9 cellular contexts compared by ENCODE assay signal in genomic region chr1:66980745-66981367, GRCh38. TPM values are rescaled to one million over a fixed set of nuclear protein-coding genes. Genes with fewer than 3 reads are reported as not detected.
DNase-seq lines count a peak whose midpoint lies in the region; TF ChIP-seq lines count a peak whose summit lies in the region.
"Had no signal": no experiment of that assay in that cellular context is flagged by ENCODE, and none has a peak within 500 bp of the region (broad histone marks: within the 10 kb centered on the region; RNA-seq: fewer than 3 reads in every experiment).

No MANE protein-coding gene starts in this region.

- no peak overlapping the region for H3K4me2 ChIP-seq in smooth muscle cell

- H3K9me3 ChIP-seq in sigmoid colon (no peaks in the 10 kb centered on the region), smooth muscle cell (replicated peaks; ENCODE audit: low read depth) (no peaks in the 10 kb centered on the region)

- H3K9ac ChIP-seq in smooth muscle cell (ENCODE audit: low read depth) = no peak overlapping the region

- H3K27me3 ChIP-seq in sigmoid colon = no peaks in the 10 kb centered on the region
- H3K27me3 ChIP-seq in smooth muscle cell (ENCODE audit: low read depth) = no peaks in the 10 kb centered on the region

- H3K27ac ChIP-seq in sigmoid colon = peak overlapping the region; percentile 8 to 74 (median 64)
- no peak overlapping the region for H3K27ac ChIP-seq in smooth muscle cell (ENCODE audit: low read depth)

- peaks cover 5% of the 10 kb centered on the region for H3F3A ChIP-seq in smooth muscle cell (ENCODE audit: low read depth)

- H3K4me3 ChIP-seq in epithelial cell of esophagus (ENCODE audit: low read length) = no peak overlapping the region
- H3K4me3 ChIP-seq in sigmoid colon = peak overlapping the region in 3 of 4 donors; percentile 27 to 46 (median 45)
- no peak overlapping the region for H3K4me3 ChIP-seq in smooth muscle cell

- H3K4me1 ChIP-seq in sigmoid colon (peaks cover 0 to 19% (median 10%) of the 10 kb centered on the region in 4 donors), smooth muscle cell (ENCODE audit: low read depth) (no peaks in the 10 kb centered on the region)

- WGBS in sigmoid colon, 2 donors = 59 to 73% methylated on average over 1 of the region's 1 CpG
- 85% methylated on average over 1 of the region's 1 CpG for WGBS in smooth muscle cell (ENCODE audit: low lambda C conversion rate)

- H4K20me1 ChIP-seq in smooth muscle cell (ENCODE audit: low read depth) = peaks cover 8% of the 10 kb centered on the region

- intact Hi-C loops in sigmoid colon (cut with DNase I) = loop anchor here (5.0 kb wide), 1 partner anchor 49 kb away; no protein-coding TSS in a partner anchor

- no peak for TF ChIP-seq POLR2A in sigmoid colon (IDR thresholded peaks at IDR 0.05)

- H3K36me3 ChIP-seq in sigmoid colon (peaks cover 0 to 84% (median 5%) of the 10 kb centered on the region in 4 donors), smooth muscle cell (ENCODE audit: low read depth) (peaks cover 35% of the 10 kb centered on the region)

- no peak for TF ChIP-seq CTCF in epithelial cell of esophagus (IDR thresholded peaks at IDR 0.05; ENCODE audit: insufficient read depth, low read depth, low read length, missing control alignments)
- no peak for TF ChIP-seq CTCF in sigmoid colon (IDR thresholded peaks at IDR 0.05)
- TF ChIP-seq CTCF in smooth muscle cell (IDR thresholded peaks at IDR 0.05; ENCODE audit: borderline replicate concordance, insufficient read depth, poor library complexity, severe bottlenecking) = no peak

- DNase-seq in DMS153 treated with DMSO at 0.1 percent for 48 hours (lab: John Stamatoyannopoulos, UW; ENCODE audit: unreplicated experiment) (peak; percentile 15), DMS153 (lab: John Stamatoyannopoulos, UW) (no peak), NCI-H774 (lab: John Stamatoyannopoulos, UW) (peak; percentile 52), epithelial cell of esophagus (ENCODE audit: low read depth) (peak; percentile 23), sigmoid colon (no peak), middle frontal gyrus (ENCODE audit: extremely low spot score, low spot score) (no peak), GM03348 (ENCODE audit: low spot score) (no peak), smooth muscle cell (lab: John Stamatoyannopoulos, UW; ENCODE audit: unreplicated experiment) (no peak)
- DNase-seq: 8988T had no signal

- H3K79me2 ChIP-seq in smooth muscle cell (ENCODE audit: low read depth) = no peaks in the 10 kb centered on the region

- TF ChIP-seq EP300 in sigmoid colon (IDR thresholded peaks at IDR 0.05) = no peak

- no peak overlapping the region for H2AFZ ChIP-seq in smooth muscle cell (ENCODE audit: low read depth)

RNA-seq across cellular contexts. Expression of gene MIER1, which starts 56.1 kb away (rescaled TPM):
- total RNA-seq in sigmoid colon (10 to 100 TPM; 49.0 to 65.6 (median 58.4) TPM), smooth muscle cell (36.1 and 54.4 TPM in 2 replicates)
- polyA plus RNA-seq in sigmoid colon (10 to 100 TPM; 21.1 to 53.2 (median 30.0) TPM), smooth muscle cell (17.4 and 25.5 TPM in 2 replicates)

RNA-seq across cellular contexts. Expression of gene DNAI4, which starts 56.2 kb away (rescaled TPM):
- total RNA-seq in sigmoid colon = 10 to 100 TPM in 2 of 4 donors, 1 to 10 TPM in 2; 5.6 to 16.1 (median 9.5) TPM
- 10 to 100 TPM in 1 of 3 donors, 1 to 10 TPM in 2; 3.0 to 16.0 (median 8.4) TPM for polyA plus RNA-seq in sigmoid colon
- total RNA-seq in smooth muscle cell = 2.2 and 2.4 TPM in 2 replicates
- polyA plus RNA-seq in smooth muscle cell = 0.63 and 3.9 TPM in 2 replicates

Comparison
In these comparisons a context has a peak if more than half of its experiments do, and no peak if none do; other contexts are left out.
1. DNase-seq: peak in DMS153 treated with DMSO at 0.1 percent for 48 hours (single experiment), NCI-H774 (single experiment) and epithelial cell of esophagus (single experiment); none in DMS153 (single experiment), sigmoid colon (single experiment), middle frontal gyrus (single experiment), GM03348 (single experiment) and smooth muscle cell (single experiment).
2. H3K4me3 ChIP-seq: peak in sigmoid colon (3 of 4); none in epithelial cell of esophagus (single experiment) and smooth muscle cell (single experiment).